Comparison of ENCODE assay signal across 8 cellular contexts in genomic region chr1:44985747-44986359, GRCh38. TPM values are rescaled to one million over a fixed set of nuclear protein-coding genes. Genes with fewer than 3 reads are reported as not detected.
DNase-seq lines count a peak whose midpoint lies in the region; TF ChIP-seq lines count a peak whose summit lies in the region.

No MANE protein-coding gene starts in this region.

- peaks cover 24% of the 10 kb centered on the region for H3K4me1 Mint-ChIP-seq in chondrocyte (ENCODE audit: low read depth)

- H3K4me1 ChIP-seq in mucosa of stomach (ENCODE audit: control insufficient read depth, insufficient read depth, low read length), result peaks cover 9% of the 10 kb centered on the region

- peak; percentile 49 for DNase-seq in SKM-1 (lab: John Stamatoyannopoulos, UW; ENCODE audit: unreplicated experiment)
- DNase-seq in SKM-1 treated with dmso at 0.1 percent for 144 hours (lab: John Stamatoyannopoulos, UW; ENCODE audit: unreplicated experiment), result no peak
- peak; percentile 9 for DNase-seq in KBM-7
- DNase-seq in chondrocyte (ENCODE audit: low spot score), result no peak
- DNase-seq in DMS153 (lab: John Stamatoyannopoulos, UW), result no peak
- no peak for DNase-seq in NCI-H146 (lab: John Stamatoyannopoulos, UW)
- no peak for DNase-seq in Kasumi-1 (lab: John Stamatoyannopoulos, UW)

- TF ChIP-seq CTCF in chondrocyte (IDR thresholded peaks at IDR 0.05), result no peak

- no peaks in the 10 kb centered on the region for H3K36me3 ChIP-seq in mucosa of stomach (ENCODE audit: control insufficient read depth, insufficient read depth, low read length)

- H3K9me3 Mint-ChIP-seq in chondrocyte (ENCODE audit: low read depth), result no peaks in the 10 kb centered on the region

- no peaks in the 10 kb centered on the region for H3K9me3 ChIP-seq in mucosa of stomach (ENCODE audit: control insufficient read depth, low read length)

- peak overlapping the region; percentile 93 for H3K27ac Mint-ChIP-seq in chondrocyte (ENCODE audit: unreplicated experiment)

- peak overlapping the region; percentile 68 for H3K9ac ChIP-seq in mucosa of stomach (ENCODE audit: low read length)

- peak overlapping the region; percentile 57 for H3K4me3 ChIP-seq in mucosa of stomach (ENCODE audit: low read length)

- peak overlapping the region; percentile 98 for H3K4me3 Mint-ChIP-seq in chondrocyte (ENCODE audit: unreplicated experiment)

- H3K27me3 Mint-ChIP-seq in chondrocyte (ENCODE audit: low read depth), result no peaks in the 10 kb centered on the region

- no peaks in the 10 kb centered on the region for H3K27me3 ChIP-seq in mucosa of stomach (ENCODE audit: control insufficient read depth, insufficient read depth, low read length)

- in situ Hi-C loops in KBM-7 (cut with MboI; ENCODE audit: low pct_unique_long_range_greater_than_20kb, low sequenced_read_pairs), result no loop called here

- peaks cover 4% of the 10 kb centered on the region for H3K36me3 Mint-ChIP-seq in chondrocyte (ENCODE audit: low read depth)

RNA-seq across cellular contexts. Expression of gene EIF2B3, which starts 0.5 kb away (rescaled TPM):
- total RNA-seq in chondrocyte, result 24.4 to 37.5 TPM (median 30.0 TPM) in 3 replicates

RNA-seq across cellular contexts. Expression of gene HECTD3, which starts 25.3 kb away (rescaled TPM):
- total RNA-seq in chondrocyte, result 34.5 to 43.6 TPM (median 36.5 TPM) in 3 replicates

RNA-seq across cellular contexts. Expression of gene UROD, which starts 26.2 kb away (rescaled TPM):
- 92.3 to 125 TPM (median 99.7 TPM) in 3 replicates for total RNA-seq in chondrocyte

Comparison
In these comparisons a context has a peak if more than half of its experiments do, and no peak if none do; other contexts are left out.
1. DNase-seq: peak in SKM-1 (single experiment) and KBM-7 (single experiment); none in SKM-1 treated with dmso at 0.1 percent for 144 hours (single experiment), chondrocyte (single experiment), DMS153 (single experiment), NCI-H146 (single experiment) and Kasumi-1 (0 of 2).